Comparison of ENCODE assay signal across 1 cellular context in the genomic region with DNA sequence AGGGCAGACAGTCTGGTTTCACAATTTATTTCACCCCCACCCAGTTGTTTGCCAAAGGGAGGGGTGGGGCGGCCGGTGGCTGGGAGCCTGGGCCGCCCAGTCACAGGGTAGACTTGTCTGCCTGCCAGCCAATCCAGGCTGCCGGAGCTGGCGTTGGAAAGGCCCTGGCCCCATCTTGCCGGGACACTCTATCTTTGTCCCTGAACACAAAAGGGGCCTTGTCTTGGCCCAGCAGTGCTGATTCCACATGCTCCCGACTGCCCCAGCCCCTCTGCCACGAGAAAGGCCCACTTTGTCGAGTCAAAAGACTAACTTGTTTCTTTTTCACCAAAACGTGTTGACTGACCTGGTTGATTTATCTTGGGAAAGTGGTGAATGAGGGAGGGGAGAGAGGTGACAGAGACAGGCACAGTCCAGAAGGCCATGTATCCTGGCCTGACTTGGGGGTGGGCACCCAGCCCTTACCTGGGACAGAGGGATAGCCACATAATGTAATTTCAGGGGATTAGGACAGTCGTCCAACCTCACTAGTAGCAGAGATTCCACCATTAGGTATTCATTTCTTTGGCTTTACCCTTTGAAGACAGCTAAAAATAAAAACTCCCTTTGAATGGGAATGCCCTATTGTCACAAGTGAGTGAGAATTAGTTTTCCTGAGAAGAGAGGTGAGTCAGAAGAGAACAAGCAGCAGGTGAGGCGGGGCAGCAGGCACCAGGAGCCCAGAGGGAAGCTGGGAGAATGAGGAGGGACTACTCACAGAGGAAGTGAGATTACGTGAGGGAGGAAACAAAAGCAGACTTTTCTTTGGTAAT.
A peak's percentile ranks its signal among the peaks of the same experiment; 100 is the strongest.
TF ChIP-seq lines count a peak whose summit lies in the region.

No MANE protein-coding gene starts in this region.

TF ChIP-seq in HepG2, 621 proteins besides CTCF, POLR2A, EP300 and RAD21 (continued from another document and continues in another):
- TF ChIP-seq, protein P1, sequence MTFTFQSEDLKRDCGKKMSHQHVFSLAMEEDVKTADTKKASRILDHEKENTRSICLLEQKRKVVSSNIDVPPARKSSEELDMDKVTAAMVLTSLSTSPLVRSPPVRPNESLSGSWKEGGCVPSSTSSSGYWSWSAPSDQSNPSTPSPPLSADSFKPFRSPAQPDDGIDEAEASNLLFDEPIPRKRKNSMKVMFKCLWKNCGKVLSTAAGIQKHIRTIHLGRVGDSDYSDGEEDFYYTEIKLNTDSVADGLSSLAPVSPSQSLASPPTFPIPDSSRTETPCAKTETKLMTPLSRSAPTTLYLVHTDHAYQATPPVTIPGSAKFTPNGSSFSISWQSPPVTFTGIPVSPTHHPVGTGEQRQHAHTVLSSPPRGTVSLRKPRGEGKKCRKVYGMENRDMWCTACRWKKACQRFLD (CRISPR knock-in tag; IDR thresholded peaks at IDR 0.05; ENCODE audit: borderline replicate concordance), result no peak
- TF ChIP-seq HNRNPK (IDR thresholded peaks at IDR 0.05; ENCODE audit: low read depth, low read length, poor library complexity, severe bottlenecking) (peak; percentile 100), TMF1 (CRISPR knock-in tag; IDR thresholded peaks at IDR 0.05; ENCODE audit: low read depth) (no peak), ARNTL (CRISPR knock-in tag; IDR thresholded peaks at IDR 0.05) (peak; percentile 42; the same call in 1 of the 2 replicates), ZFAT (CRISPR knock-in tag; conservative IDR thresholded peaks at IDR 0.05) (no peak), SSRP1 (CRISPR knock-in tag; IDR thresholded peaks at IDR 0.05) (peak; percentile 97), ZMYM3 (CRISPR knock-in tag; IDR thresholded peaks at IDR 0.05) (no peak; the same call in none of the 2 replicates), ZNF709 (CRISPR knock-in tag; IDR thresholded peaks at IDR 0.05) (0 out of 2 replicates have a peak, but pooled peaks have one; percentile 36), ZNF644 (CRISPR knock-in tag; IDR thresholded peaks at IDR 0.05; ENCODE audit: low read depth) (peak; percentile 99), ZBTB21 (CRISPR knock-in tag; IDR thresholded peaks at IDR 0.05) (no peak), AGO2 (optimal IDR thresholded peaks at IDR 0.05; ENCODE audit: low read depth, low read length) (no peak), ZNF350 (CRISPR knock-in tag; IDR thresholded peaks at IDR 0.05; ENCODE audit: borderline replicate concordance, low read depth) (peak; percentile 54; the same call in 1 of the 2 replicates), ETV6 (CRISPR knock-in tag; conservative IDR thresholded peaks at IDR 0.05) (peak; percentile 17; the same call in 1 of the 2 replicates), KLF9 (CRISPR knock-in tag; IDR thresholded peaks at IDR 0.05; ENCODE audit: low read depth) (no peak), ZMAT3 (CRISPR knock-in tag; conservative IDR thresholded peaks at IDR 0.05) (no peak), ZNF569 (CRISPR knock-in tag; IDR thresholded peaks at IDR 0.05; ENCODE audit: borderline replicate concordance) (no peak), CCDC6 (CRISPR knock-in tag; IDR thresholded peaks at IDR 0.05) (peak; percentile 63; the same call in 1 of the 2 replicates), POLR2AphosphoS2 (IDR thresholded peaks at IDR 0.05; ENCODE audit: low read depth, low read length) (no peak), TARDBP (CRISPR knock-in tag; IDR thresholded peaks at IDR 0.05) (peak; percentile 90), FIP1L1 (IDR thresholded peaks at IDR 0.05; ENCODE audit: borderline replicate concordance, insufficient read depth, low read depth, low read length) (peak; percentile 74; the same call in 1 of the 2 replicates), ZFP62 (CRISPR knock-in tag; IDR thresholded peaks at IDR 0.05) (no peak), JUNB (CRISPR knock-in tag; IDR thresholded peaks at IDR 0.05; ENCODE audit: borderline replicate concordance) (no peak), ZNF333 (CRISPR knock-in tag; IDR thresholded peaks at IDR 0.05; ENCODE audit: borderline replicate concordance) (no peak), ATF7-NPFF (CRISPR knock-in tag; IDR thresholded peaks at IDR 0.05; ENCODE audit: low read depth) (no peak), MEIS2 (CRISPR knock-in tag; IDR thresholded peaks at IDR 0.05) (peak; percentile 92), BORCS8-MEF2B (CRISPR knock-in tag; IDR thresholded peaks at IDR 0.05) (peak; percentile 71; the same call in 1 of the 2 replicates), HOXA7 (CRISPR knock-in tag; IDR thresholded peaks at IDR 0.05) (no peak)
- TF ChIP-seq, protein P2, sequence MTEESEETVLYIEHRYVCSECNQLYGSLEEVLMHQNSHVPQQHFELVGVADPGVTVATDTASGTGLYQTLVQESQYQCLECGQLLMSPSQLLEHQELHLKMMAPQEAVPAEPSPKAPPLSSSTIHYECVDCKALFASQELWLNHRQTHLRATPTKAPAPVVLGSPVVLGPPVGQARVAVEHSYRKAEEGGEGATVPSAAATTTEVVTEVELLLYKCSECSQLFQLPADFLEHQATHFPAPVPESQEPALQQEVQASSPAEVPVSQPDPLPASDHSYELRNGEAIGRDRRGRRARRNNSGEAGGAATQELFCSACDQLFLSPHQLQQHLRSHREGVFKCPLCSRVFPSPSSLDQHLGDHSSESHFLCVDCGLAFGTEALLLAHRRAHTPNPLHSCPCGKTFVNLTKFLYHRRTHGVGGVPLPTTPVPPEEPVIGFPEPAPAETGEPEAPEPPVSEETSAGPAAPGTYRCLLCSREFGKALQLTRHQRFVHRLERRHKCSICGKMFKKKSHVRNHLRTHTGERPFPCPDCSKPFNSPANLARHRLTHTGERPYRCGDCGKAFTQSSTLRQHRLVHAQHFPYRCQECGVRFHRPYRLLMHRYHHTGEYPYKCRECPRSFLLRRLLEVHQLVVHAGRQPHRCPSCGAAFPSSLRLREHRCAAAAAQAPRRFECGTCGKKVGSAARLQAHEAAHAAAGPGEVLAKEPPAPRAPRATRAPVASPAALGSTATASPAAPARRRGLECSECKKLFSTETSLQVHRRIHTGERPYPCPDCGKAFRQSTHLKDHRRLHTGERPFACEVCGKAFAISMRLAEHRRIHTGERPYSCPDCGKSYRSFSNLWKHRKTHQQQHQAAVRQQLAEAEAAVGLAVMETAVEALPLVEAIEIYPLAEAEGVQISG (CRISPR knock-in tag; IDR thresholded peaks at IDR 0.05), result peak; percentile 93
- TF ChIP-seq, protein P3, sequence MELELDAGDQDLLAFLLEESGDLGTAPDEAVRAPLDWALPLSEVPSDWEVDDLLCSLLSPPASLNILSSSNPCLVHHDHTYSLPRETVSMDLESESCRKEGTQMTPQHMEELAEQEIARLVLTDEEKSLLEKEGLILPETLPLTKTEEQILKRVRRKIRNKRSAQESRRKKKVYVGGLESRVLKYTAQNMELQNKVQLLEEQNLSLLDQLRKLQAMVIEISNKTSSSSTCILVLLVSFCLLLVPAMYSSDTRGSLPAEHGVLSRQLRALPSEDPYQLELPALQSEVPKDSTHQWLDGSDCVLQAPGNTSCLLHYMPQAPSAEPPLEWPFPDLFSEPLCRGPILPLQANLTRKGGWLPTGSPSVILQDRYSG (CRISPR knock-in tag; IDR thresholded peaks at IDR 0.05), result no peak
- TF ChIP-seq, protein P4, sequence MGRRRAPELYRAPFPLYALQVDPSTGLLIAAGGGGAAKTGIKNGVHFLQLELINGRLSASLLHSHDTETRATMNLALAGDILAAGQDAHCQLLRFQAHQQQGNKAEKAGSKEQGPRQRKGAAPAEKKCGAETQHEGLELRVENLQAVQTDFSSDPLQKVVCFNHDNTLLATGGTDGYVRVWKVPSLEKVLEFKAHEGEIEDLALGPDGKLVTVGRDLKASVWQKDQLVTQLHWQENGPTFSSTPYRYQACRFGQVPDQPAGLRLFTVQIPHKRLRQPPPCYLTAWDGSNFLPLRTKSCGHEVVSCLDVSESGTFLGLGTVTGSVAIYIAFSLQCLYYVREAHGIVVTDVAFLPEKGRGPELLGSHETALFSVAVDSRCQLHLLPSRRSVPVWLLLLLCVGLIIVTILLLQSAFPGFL (CRISPR knock-in tag; IDR thresholded peaks at IDR 0.05), result no peak
- TF ChIP-seq, protein P5, sequence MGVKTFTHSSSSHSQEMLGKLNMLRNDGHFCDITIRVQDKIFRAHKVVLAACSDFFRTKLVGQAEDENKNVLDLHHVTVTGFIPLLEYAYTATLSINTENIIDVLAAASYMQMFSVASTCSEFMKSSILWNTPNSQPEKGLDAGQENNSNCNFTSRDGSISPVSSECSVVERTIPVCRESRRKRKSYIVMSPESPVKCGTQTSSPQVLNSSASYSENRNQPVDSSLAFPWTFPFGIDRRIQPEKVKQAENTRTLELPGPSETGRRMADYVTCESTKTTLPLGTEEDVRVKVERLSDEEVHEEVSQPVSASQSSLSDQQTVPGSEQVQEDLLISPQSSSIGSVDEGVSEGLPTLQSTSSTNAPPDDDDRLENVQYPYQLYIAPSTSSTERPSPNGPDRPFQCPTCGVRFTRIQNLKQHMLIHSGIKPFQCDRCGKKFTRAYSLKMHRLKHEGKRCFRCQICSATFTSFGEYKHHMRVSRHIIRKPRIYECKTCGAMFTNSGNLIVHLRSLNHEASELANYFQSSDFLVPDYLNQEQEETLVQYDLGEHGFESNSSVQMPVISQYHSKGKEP (CRISPR knock-in tag; IDR thresholded peaks at IDR 0.05), result no peak; the same call in 1 of the 2 replicates
- TF ChIP-seq, protein P6, sequence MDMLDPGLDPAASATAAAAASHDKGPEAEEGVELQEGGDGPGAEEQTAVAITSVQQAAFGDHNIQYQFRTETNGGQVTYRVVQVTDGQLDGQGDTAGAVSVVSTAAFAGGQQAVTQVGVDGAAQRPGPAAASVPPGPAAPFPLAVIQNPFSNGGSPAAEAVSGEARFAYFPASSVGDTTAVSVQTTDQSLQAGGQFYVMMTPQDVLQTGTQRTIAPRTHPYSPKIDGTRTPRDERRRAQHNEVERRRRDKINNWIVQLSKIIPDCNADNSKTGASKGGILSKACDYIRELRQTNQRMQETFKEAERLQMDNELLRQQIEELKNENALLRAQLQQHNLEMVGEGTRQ (IDR thresholded peaks at IDR 0.05; ENCODE audit: low read depth, low read length), result no peak
- TF ChIP-seq, protein P6 (CRISPR knock-in tag; IDR thresholded peaks at IDR 0.05; ENCODE audit: borderline replicate concordance), result no peak
- TF ChIP-seq, protein P7, sequence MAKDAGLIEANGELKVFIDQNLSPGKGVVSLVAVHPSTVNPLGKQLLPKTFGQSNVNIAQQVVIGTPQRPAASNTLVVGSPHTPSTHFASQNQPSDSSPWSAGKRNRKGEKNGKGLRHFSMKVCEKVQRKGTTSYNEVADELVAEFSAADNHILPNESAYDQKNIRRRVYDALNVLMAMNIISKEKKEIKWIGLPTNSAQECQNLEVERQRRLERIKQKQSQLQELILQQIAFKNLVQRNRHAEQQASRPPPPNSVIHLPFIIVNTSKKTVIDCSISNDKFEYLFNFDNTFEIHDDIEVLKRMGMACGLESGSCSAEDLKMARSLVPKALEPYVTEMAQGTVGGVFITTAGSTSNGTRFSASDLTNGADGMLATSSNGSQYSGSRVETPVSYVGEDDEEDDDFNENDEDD (CRISPR knock-in tag; IDR thresholded peaks at IDR 0.05; ENCODE audit: borderline replicate concordance), result peak; percentile 71; the same call in 1 of the 2 replicates
- TF ChIP-seq, protein P8, sequence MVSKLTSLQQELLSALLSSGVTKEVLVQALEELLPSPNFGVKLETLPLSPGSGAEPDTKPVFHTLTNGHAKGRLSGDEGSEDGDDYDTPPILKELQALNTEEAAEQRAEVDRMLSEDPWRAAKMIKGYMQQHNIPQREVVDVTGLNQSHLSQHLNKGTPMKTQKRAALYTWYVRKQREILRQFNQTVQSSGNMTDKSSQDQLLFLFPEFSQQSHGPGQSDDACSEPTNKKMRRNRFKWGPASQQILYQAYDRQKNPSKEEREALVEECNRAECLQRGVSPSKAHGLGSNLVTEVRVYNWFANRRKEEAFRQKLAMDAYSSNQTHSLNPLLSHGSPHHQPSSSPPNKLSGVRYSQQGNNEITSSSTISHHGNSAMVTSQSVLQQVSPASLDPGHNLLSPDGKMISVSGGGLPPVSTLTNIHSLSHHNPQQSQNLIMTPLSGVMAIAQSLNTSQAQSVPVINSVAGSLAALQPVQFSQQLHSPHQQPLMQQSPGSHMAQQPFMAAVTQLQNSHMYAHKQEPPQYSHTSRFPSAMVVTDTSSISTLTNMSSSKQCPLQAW (CRISPR knock-in tag; IDR thresholded peaks at IDR 0.05), result peak; percentile 62
- TF ChIP-seq, protein P9, sequence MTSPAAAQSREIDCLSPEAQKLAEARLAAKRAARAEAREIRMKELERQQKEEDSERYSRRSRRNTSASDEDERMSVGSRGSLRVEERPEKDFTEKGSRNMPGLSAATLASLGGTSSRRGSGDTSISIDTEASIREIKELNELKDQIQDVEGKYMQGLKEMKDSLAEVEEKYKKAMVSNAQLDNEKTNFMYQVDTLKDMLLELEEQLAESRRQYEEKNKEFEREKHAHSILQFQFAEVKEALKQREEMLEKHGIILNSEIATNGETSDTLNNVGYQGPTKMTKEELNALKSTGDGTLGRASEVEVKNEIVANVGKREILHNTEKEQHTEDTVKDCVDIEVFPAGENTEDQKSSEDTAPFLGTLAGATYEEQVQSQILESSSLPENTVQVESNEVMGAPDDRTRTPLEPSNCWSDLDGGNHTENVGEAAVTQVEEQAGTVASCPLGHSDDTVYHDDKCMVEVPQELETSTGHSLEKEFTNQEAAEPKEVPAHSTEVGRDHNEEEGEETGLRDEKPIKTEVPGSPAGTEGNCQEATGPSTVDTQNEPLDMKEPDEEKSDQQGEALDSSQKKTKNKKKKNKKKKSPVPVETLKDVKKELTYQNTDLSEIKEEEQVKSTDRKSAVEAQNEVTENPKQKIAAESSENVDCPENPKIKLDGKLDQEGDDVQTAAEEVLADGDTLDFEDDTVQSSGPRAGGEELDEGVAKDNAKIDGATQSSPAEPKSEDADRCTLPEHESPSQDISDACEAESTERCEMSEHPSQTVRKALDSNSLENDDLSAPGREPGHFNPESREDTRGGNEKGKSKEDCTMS (CRISPR knock-in tag; conservative IDR thresholded peaks at IDR 0.05), result 0 out of 2 replicates have a peak, but pooled peaks have one; percentile 48
- TF ChIP-seq, protein P10, sequence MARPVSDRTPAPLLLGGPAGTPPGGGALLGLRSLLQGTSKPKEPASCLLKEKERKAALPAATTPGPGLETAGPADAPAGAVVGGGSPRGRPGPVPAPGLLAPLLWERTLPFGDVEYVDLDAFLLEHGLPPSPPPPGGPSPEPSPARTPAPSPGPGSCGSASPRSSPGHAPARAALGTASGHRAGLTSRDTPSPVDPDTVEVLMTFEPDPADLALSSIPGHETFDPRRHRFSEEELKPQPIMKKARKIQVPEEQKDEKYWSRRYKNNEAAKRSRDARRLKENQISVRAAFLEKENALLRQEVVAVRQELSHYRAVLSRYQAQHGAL (CRISPR knock-in tag; IDR thresholded peaks at IDR 0.05; ENCODE audit: not compliant biosample characterization), result no peak
- TF ChIP-seq, protein P11, sequence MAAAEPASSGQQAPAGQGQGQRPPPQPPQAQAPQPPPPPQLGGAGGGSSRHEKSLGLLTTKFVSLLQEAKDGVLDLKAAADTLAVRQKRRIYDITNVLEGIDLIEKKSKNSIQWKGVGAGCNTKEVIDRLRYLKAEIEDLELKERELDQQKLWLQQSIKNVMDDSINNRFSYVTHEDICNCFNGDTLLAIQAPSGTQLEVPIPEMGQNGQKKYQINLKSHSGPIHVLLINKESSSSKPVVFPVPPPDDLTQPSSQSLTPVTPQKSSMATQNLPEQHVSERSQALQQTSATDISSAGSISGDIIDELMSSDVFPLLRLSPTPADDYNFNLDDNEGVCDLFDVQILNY (CRISPR knock-in tag; conservative IDR thresholded peaks at IDR 0.05), result no peak
